ENCODE assay signal across 1 cellular context in genomic region chr3:138834359-138835176, GRCh38.
TF ChIP-seq lines count a peak whose summit lies in the region.

PIK3CB (minus strand) TSS chr3:138834928; CDS start chr3:138759343, 75,585 bp downstream.

TF ChIP-seq in HepG2, 621 proteins besides CTCF, POLR2A, EP300 and RAD21 (continued from another document and continues in another):
- TF ChIP-seq KIAA2018 (CRISPR knock-in tag; IDR thresholded peaks at IDR 0.05; ENCODE audit: borderline replicate concordance) (no peak), ZKSCAN1 (IDR thresholded peaks at IDR 0.05; ENCODE audit: low read length) (no peak), ZNF737 (CRISPR knock-in tag; IDR thresholded peaks at IDR 0.05; ENCODE audit: borderline replicate concordance) (no peak), ZNF678 (CRISPR knock-in tag; IDR thresholded peaks at IDR 0.05) (no peak), CCDC6 (CRISPR knock-in tag; IDR thresholded peaks at IDR 0.05) (peak; percentile 43; the same call in 1 of the 2 replicates), ZNF781 (CRISPR knock-in tag; IDR thresholded peaks at IDR 0.05; ENCODE audit: borderline replicate concordance, not compliant biosample characterization) (no peak), ZBTB20 (CRISPR knock-in tag; IDR thresholded peaks at IDR 0.05; ENCODE audit: borderline replicate concordance, low read depth) (0 out of 2 replicates have a peak, but pooled peaks have one; percentile 21), ZFX (CRISPR knock-in tag; IDR thresholded peaks at IDR 0.05; ENCODE audit: low read depth) (peak; percentile 85), RBAK (CRISPR knock-in tag; IDR thresholded peaks at IDR 0.05) (no peak), MTF2 (CRISPR knock-in tag; IDR thresholded peaks at IDR 0.05; ENCODE audit: borderline replicate concordance) (peak; percentile 77; the same call in 1 of the 2 replicates), SMAD3 (CRISPR knock-in tag; IDR thresholded peaks at IDR 0.05) (0 out of 2 replicates have a peak, but pooled peaks have one; percentile 32), ZNF335 (CRISPR knock-in tag; IDR thresholded peaks at IDR 0.05) (0 out of 2 replicates have a peak, but pooled peaks have one; percentile 19), SP4 (CRISPR knock-in tag; IDR thresholded peaks at IDR 0.05) (peak; percentile 12), ZNF282 (IDR thresholded peaks at IDR 0.05; ENCODE audit: partially characterized antibody) (no peak), RORA (CRISPR knock-in tag; IDR thresholded peaks at IDR 0.05) (no peak), ZNF317 (CRISPR knock-in tag; IDR thresholded peaks at IDR 0.05) (no peak; the same call in 1 of the 2 replicates), ZNF7 (CRISPR knock-in tag; IDR thresholded peaks at IDR 0.05) (no peak), ZNF354B (CRISPR knock-in tag; IDR thresholded peaks at IDR 0.05) (no peak), REL (CRISPR knock-in tag; conservative IDR thresholded peaks at IDR 0.05) (no peak), CENPT (CRISPR knock-in tag; IDR thresholded peaks at IDR 0.05; ENCODE audit: low read depth) (no peak; the same call in 1 of the 2 replicates), GATA4 (IDR thresholded peaks at IDR 0.05; ENCODE audit: borderline replicate concordance, low read depth) (no peak), ATF7 (IDR thresholded peaks at IDR 0.05) (no peak), ATF7 (CRISPR knock-in tag; IDR thresholded peaks at IDR 0.05) (no peak), ZBED4 (CRISPR knock-in tag; IDR thresholded peaks at IDR 0.05; ENCODE audit: borderline replicate concordance) (peak; percentile 44), MAF1 (CRISPR knock-in tag; IDR thresholded peaks at IDR 0.05; ENCODE audit: borderline replicate concordance) (no peak; the same call in 1 of the 2 replicates), POGK (CRISPR knock-in tag; conservative IDR thresholded peaks at IDR 0.05) (0 out of 2 replicates have a peak, but pooled peaks have one; percentile 37), HOXA9 (CRISPR knock-in tag; IDR thresholded peaks at IDR 0.05; ENCODE audit: borderline replicate concordance) (no peak), RARG (CRISPR knock-in tag; IDR thresholded peaks at IDR 0.05; ENCODE audit: low read depth) (no peak), ZBTB49 (CRISPR knock-in tag; IDR thresholded peaks at IDR 0.05; ENCODE audit: borderline replicate concordance) (no peak), ZNF280B (CRISPR knock-in tag; IDR thresholded peaks at IDR 0.05; ENCODE audit: borderline replicate concordance) (peak; percentile 27; the same call in 1 of the 2 replicates), KDM5A (IDR thresholded peaks at IDR 0.05; ENCODE audit: borderline replicate concordance, low read length) (no peak), ETV5 (CRISPR knock-in tag; IDR thresholded peaks at IDR 0.05; ENCODE audit: borderline replicate concordance) (no peak; the same call in 1 of the 2 replicates), ATF5 (CRISPR knock-in tag; IDR thresholded peaks at IDR 0.05; ENCODE audit: low read depth) (no peak), POLR2AphosphoS5 (IDR thresholded peaks at IDR 0.05; ENCODE audit: low read depth, low read length) (peak; percentile 94), MXD1 (CRISPR knock-in tag; IDR thresholded peaks at IDR 0.05) (peak; percentile 24), ETV6 (CRISPR knock-in tag; conservative IDR thresholded peaks at IDR 0.05) (no peak), ZNF652 (CRISPR knock-in tag; IDR thresholded peaks at IDR 0.05; ENCODE audit: borderline replicate concordance, low read depth) (no peak), NBN (conservative IDR thresholded peaks at IDR 0.05) (no peak), IKZF5 (CRISPR knock-in tag; IDR thresholded peaks at IDR 0.05) (no peak; the same call in 1 of the 2 replicates)
